In the genomic region with DNA sequence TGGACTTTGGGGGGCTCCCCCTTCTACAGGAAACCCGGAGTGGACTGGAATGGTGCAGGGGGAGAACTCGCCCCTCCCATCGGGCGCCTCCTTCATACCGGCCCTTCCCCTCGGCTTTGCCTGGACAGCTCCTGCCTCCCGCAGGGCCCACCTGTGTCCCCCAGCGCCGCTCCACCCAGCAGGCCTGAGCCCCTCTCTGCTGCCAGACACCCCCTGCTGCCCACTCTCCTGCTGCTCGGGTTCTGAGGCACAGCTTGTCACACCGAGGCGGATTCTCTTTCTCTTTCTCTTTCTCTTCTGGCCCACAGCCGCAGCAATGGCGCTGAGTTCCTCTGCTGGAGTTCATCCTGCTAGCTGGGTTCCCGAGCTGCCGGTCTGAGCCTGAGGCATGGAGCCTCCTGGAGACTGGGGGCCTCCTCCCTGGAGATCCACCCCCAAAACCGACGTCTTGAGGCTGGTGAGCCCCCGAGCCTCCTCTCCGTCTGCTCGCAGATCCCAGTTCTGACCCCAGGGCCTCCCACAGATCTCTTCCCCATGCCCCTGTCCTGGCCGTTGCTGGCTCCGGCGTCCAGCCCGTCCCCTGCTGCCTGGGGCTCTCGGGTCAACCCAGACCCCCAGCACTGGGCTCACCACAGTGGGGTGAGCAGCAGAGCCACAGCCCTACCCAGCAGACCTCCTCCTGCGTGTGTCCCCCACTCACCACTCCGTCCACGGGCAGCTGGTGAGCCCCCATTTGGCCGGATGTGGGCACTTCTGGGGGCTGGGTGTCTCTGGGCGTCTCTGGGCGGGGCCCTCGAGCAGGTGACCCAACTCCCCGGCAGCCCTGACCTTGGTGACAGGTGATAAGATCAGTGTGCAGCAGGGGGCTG, we compare ENCODE assay signal across 8 cellular contexts. TPM values are rescaled to one million over a fixed set of nuclear protein-coding genes. Genes with fewer than 3 reads are reported as not detected.
DNase-seq lines count a peak whose midpoint lies in the region; ATAC-seq and TF ChIP-seq lines count a peak whose summit lies in the region.

A gene (plus strand): TSS at position 95 of the 869 bp plus-strand sequence. CDS start 294 bp downstream, at position 389.

- H3K9me3 Mint-ChIP-seq in chondrocyte (ENCODE audit: low read depth) = no peaks in the 10 kb centered on the region

- H3K4me3 Mint-ChIP-seq in chondrocyte (ENCODE audit: unreplicated experiment) = peak within 1 kb of the TSS; percentile 65

- H3K4me1 Mint-ChIP-seq in chondrocyte (ENCODE audit: low read depth) = peaks cover 12% of the 10 kb centered on the region

- H3K27me3 Mint-ChIP-seq in chondrocyte (ENCODE audit: low read depth) = no peaks in the 10 kb centered on the region

- DNase-seq in AG08395 (ENCODE audit: low spot score) = peak; percentile 61
- peak; percentile 51 for DNase-seq in HT1080 (ENCODE audit: low read depth)
- DNase-seq in activated CD4-positive, CD25-positive, alpha-beta regulatory T cell (lab: John Stamatoyannopoulos, UW) = peak; percentile 35 to 56 (median 46)
- no peak for DNase-seq in chondrocyte (ENCODE audit: low spot score)
- peak; percentile 47 for DNase-seq in medulla oblongata (ENCODE audit: extremely low spot score)
- DNase-seq in stimulated activated CD8-positive, alpha-beta memory T cell treated with anti-CD3 and anti-CD28 coated beads, Interleukin-7, amount 100 ng/mL, for 48 hours (ENCODE audit: extremely low read depth in 1 of 2, low read depth in 1 of 2) = peak; percentile 37 to 57
- no peak for DNase-seq in NCI-H510A treated with DMSO at 0.1 percent for 48 hours (lab: John Stamatoyannopoulos, UW)

- peak within 1 kb of the TSS; percentile 6 for H3K27ac Mint-ChIP-seq in chondrocyte (ENCODE audit: unreplicated experiment)

- ATAC-seq in GM19043 (IDR thresholded peaks at IDR 0.05; ENCODE audit: low read depth, unreplicated experiment) = peak; percentile 50

- no peaks in the 10 kb centered on the region for H3K36me3 Mint-ChIP-seq in chondrocyte (ENCODE audit: low read depth)

- peak; percentile 35 for TF ChIP-seq CTCF in chondrocyte (IDR thresholded peaks at IDR 0.05)

RNA-seq across cellular contexts. Expression of the gene that starts here (rescaled TPM):
- 6.6 and 16.6 TPM in 2 replicates for total RNA-seq in HT1080 (2014; rRNA removed; shearing (Covaris generic))
- 10.9 and 12.5 TPM in 2 replicates for polyA plus RNA-seq in HT1080 (2015; cell fraction: cytosol; rRNA removed)
- polyA plus RNA-seq in HT1080 (2015; cell fraction: nucleus; rRNA removed) = 47.4 and 54.0 TPM in 2 replicates
- 0.95 to 2.5 TPM (median 1.1 TPM) in 3 replicates for total RNA-seq in chondrocyte

Comparison
In these comparisons a context has a peak if more than half of its experiments do, and no peak if none do; other contexts are left out.
1. DNase-seq: peak in AG08395 (single experiment), HT1080 (single experiment), activated CD4-positive, CD25-positive, alpha-beta regulatory T cell (4 of 4), medulla oblongata (single experiment) and stimulated activated CD8-positive, alpha-beta memory T cell treated with anti-CD3 and anti-CD28 coated beads, Interleukin-7, amount 100 ng/mL, for 48 hours (2 of 2); none in chondrocyte (single experiment) and NCI-H510A treated with DMSO at 0.1 percent for 48 hours (single experiment).